In the genomic region with DNA sequence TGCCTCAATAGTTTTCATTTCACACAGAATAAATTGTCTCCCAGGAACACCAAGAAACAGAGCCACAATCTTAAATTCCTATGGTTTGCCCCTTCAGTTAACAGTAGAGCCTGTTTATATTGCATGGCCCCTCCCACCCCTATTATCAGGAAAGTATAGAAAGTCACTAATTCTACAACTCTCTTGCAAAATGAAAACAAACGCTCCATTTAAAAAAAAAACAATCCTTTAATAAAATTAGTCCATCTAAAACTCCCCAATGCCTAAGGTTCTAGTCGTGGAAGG, we compare ENCODE assay signal across 8 cellular contexts. TPM values are rescaled to one million over a fixed set of nuclear protein-coding genes. Genes with fewer than 3 reads are reported as not detected.
A peak's percentile ranks its signal among the peaks of the same experiment; 100 is the strongest.
DNase-seq lines count a peak whose midpoint lies in the region; TF ChIP-seq lines count a peak whose summit lies in the region.

No MANE protein-coding gene starts in this region.

- TF ChIP-seq CTCF in left ventricle myocardium inferior (IDR thresholded peaks at IDR 0.05; ENCODE audit: borderline replicate concordance) (no peak), breast epithelium (IDR thresholded peaks at IDR 0.05) (no peak), mesothelial cell of epicardium (IDR thresholded peaks at IDR 0.05; ENCODE audit: unreplicated experiment) (no peak), vagina (IDR thresholded peaks at IDR 0.05) (no peak)

- peak overlapping the region; percentile 92 for H3K27ac Mint-ChIP-seq in mesothelial cell of epicardium

- peaks cover 15% of the 10 kb centered on the region for H3K36me3 Mint-ChIP-seq in mesothelial cell of epicardium

- peaks cover 30% of the 10 kb centered on the region for H3K4me1 Mint-ChIP-seq in mesothelial cell of epicardium

- H3K9me3 Mint-ChIP-seq in mesothelial cell of epicardium, result no peaks in the 10 kb centered on the region

- DNase-seq in left ventricle myocardium inferior (no peak), cardiac septum (ENCODE audit: low spot score) (no peak), breast epithelium (ENCODE audit: low spot score in 2 of 2) (no peak), mesothelial cell of epicardium (ENCODE audit: low spot score in 2 of 2, unreplicated experiment in 2 of 2) (no peak), vagina (ENCODE audit: extremely low spot score in 2 of 2) (no peak), islet precursor cell (no peak), NCI-H510A treated with DMSO at 0.1 percent for 48 hours (lab: John Stamatoyannopoulos, UW) (no peak), COLO668 (lab: John Stamatoyannopoulos, UW; ENCODE audit: unreplicated experiment) (no peak)

- no peaks in the 10 kb centered on the region for H3K9me3 ChIP-seq in left ventricle myocardium inferior (replicated peaks)
- no peaks in the 10 kb centered on the region for H3K9me3 ChIP-seq in breast epithelium
- H3K9me3 ChIP-seq in vagina, result no peaks in the 10 kb centered on the region

- peaks cover 36% of the 10 kb centered on the region for H3K4me1 ChIP-seq in left ventricle myocardium inferior
- peaks cover 6% of the 10 kb centered on the region in 2 donors for H3K4me1 ChIP-seq in breast epithelium
- peaks cover 29% of the 10 kb centered on the region for H3K4me1 ChIP-seq in vagina

- H3K36me3 ChIP-seq in left ventricle myocardium inferior, result peaks cover 42% of the 10 kb centered on the region
- H3K36me3 ChIP-seq in breast epithelium, result peaks cover 11% of the 10 kb centered on the region
- peaks cover 0 to 21% of the 10 kb centered on the region in 2 donors for H3K36me3 ChIP-seq in vagina

- H3K27ac ChIP-seq in left ventricle myocardium inferior (replicated peaks) (peak overlapping the region; percentile 95), breast epithelium (peak overlapping the region; percentile 92 to 97), vagina (peak overlapping the region; percentile 95)

- peak overlapping the region; percentile 98 for H3K4me3 ChIP-seq in left ventricle myocardium inferior
- H3K4me3 ChIP-seq in breast epithelium, result peak overlapping the region; percentile 62 to 93 (median 71)
- H3K4me3 ChIP-seq in vagina, result peak overlapping the region; percentile 59 to 92

- no peak for TF ChIP-seq POLR2A in breast epithelium (IDR thresholded peaks at IDR 0.05)
- no peak for TF ChIP-seq POLR2A in vagina (IDR thresholded peaks at IDR 0.05)

- no peaks in the 10 kb centered on the region for H3K27me3 ChIP-seq in left ventricle myocardium inferior (ENCODE audit: low read depth)
- no peaks in the 10 kb centered on the region for H3K27me3 ChIP-seq in breast epithelium
- no peaks in the 10 kb centered on the region for H3K27me3 ChIP-seq in vagina

- peak overlapping the region; percentile 89 for H3K4me3 Mint-ChIP-seq in mesothelial cell of epicardium

- intact Hi-C loops in left ventricle myocardium inferior (cut with micrococcal nuclease) (no loop called here), cardiac septum (cut with DNase I) (loop anchor here (5.0 kb wide), 1 partner anchor 104 kb away; no protein-coding TSS in a partner anchor), breast epithelium (cut with DNase I; ENCODE audit: low total_unique reads) (no loop called here), vagina (cut with DNase I) (loop anchor here (10.0 kb wide), 1 partner anchor 111 kb away; a partner anchor contains a TSS)

- H3K27me3 Mint-ChIP-seq in mesothelial cell of epicardium (ENCODE audit: low read depth), result no peaks in the 10 kb centered on the region

RNA-seq across cellular contexts. Expression of a gene that starts 8.0 kb away (rescaled TPM):
- 15.4 TPM for total RNA-seq in left ventricle myocardium inferior
- total RNA-seq in cardiac septum, result 18.9 TPM
- total RNA-seq in breast epithelium, result 10 to 100 TPM; 18.4 to 32.5 (median 27.2) TPM
- 38.2 to 47.7 TPM (median 44.9 TPM) in 3 replicates for total RNA-seq in mesothelial cell of epicardium
- total RNA-seq in vagina, result 18.2 TPM

RNA-seq across cellular contexts. Expression of a gene that starts 8.9 kb away (rescaled TPM):
- 25.2 TPM for total RNA-seq in left ventricle myocardium inferior
- 14.7 TPM for total RNA-seq in cardiac septum
- 10 to 100 TPM in 1 of 3 donors, 1 to 10 TPM in 2; 5.6 to 21.6 (median 8.9) TPM for total RNA-seq in breast epithelium
- 28.0 to 29.1 TPM (median 28.1 TPM) in 3 replicates for total RNA-seq in mesothelial cell of epicardium
- 13.5 TPM for total RNA-seq in vagina

RNA-seq across cellular contexts. Expression of a gene that starts 13.5 kb away (rescaled TPM):
- total RNA-seq in left ventricle myocardium inferior (10.8 TPM), cardiac septum (11.8 TPM), breast epithelium (1 to 10 TPM; 5.1 to 6.9 (median 6.3) TPM), mesothelial cell of epicardium (8.7 to 10.5 TPM (median 10.0 TPM) in 3 replicates), vagina (7.1 TPM)

RNA-seq across cellular contexts. Expression of a gene that starts 26.0 kb away (rescaled TPM):
- total RNA-seq in left ventricle myocardium inferior, result 22.0 TPM
- total RNA-seq in cardiac septum, result 18.5 TPM
- total RNA-seq in breast epithelium, result 10 to 100 TPM; 38.0 to 53.9 (median 46.6) TPM
- 32.5 to 35.2 TPM (median 32.6 TPM) in 3 replicates for total RNA-seq in mesothelial cell of epicardium
- 56.0 TPM for total RNA-seq in vagina

RNA-seq across cellular contexts. Expression of a gene that starts 27.8 kb away (rescaled TPM):
- total RNA-seq in left ventricle myocardium inferior, result 13.9 TPM
- 14.5 TPM for total RNA-seq in cardiac septum
- total RNA-seq in breast epithelium, result 10 to 100 TPM; 17.9 to 29.6 (median 29.2) TPM
- total RNA-seq in mesothelial cell of epicardium, result 32.8 to 36.7 TPM (median 34.4 TPM) in 3 replicates
- 22.1 TPM for total RNA-seq in vagina

Comparison
In these comparisons a context has a peak if more than half of its experiments do, and no peak if none do; other contexts are left out.
1. intact Hi-C loops: an anchor here in cardiac septum (5.0 kb wide) and vagina (10.0 kb wide); none called in left ventricle myocardium inferior and breast epithelium.